In the genomic region with DNA sequence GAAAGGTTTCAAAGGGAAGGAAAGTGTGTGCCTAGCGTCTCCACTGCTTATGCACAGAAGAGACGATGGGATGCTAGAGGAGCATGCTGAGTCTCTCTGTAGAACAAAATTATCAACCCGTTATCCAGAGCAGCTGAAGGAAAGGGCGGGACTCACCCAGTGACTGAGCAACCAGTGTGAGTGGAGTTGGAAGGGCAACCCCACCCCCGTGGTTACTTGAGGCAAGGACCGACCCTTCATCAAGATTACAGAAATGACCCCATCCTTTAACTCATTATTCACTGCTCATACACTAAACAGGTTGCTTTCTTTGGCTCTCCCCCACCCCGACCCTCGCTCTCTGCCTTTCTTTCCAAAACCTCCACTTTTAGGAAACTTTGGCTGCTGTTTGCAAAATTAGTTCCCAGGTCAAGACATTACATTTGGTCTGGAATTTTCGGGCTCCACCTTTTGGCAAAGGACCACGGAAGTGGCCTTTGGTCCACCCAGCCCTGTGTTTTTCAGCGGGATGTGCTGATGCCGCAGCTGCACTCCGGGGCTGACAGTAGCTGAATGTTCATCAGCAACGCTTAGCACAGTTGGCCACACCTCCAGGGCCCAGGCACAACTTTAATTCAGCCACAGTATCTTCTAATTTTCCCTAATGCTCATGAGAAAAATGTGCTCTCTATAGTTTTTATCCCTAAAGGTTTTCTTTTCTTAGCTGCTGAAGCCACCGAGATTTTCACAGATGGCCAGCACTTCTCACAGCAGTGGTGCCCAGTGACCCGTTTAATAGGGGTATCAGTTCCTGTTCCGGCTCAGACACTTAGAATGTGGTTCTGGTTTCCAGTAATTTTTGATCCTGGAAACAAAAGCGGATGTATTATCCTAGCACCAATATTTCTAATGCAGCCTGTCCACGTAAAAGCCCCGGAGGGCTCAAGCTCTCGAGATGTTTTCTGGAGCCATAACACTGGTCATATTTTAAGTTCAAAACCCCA, we compare ENCODE assay signal across 15 cellular contexts.
DNase-seq lines count a peak whose midpoint lies in the region; ATAC-seq, FAIRE-seq and TF ChIP-seq lines count a peak whose summit lies in the region.
"Had no signal": no experiment of that assay in that cellular context is flagged by ENCODE, and none has a peak within 500 bp of the region (broad histone marks: within the 10 kb centered on the region; RNA-seq: fewer than 3 reads in every experiment).

No MANE protein-coding gene starts in this region.

- H3K18ac ChIP-seq in H9 (ENCODE audit: insufficient read length, low read depth, low read length), result no peak overlapping the region

- H4K20me1 ChIP-seq in H9 (ENCODE audit: control insufficient read depth, insufficient read depth, insufficient read length) (no peaks in the 10 kb centered on the region), Karpas-422 (ENCODE audit: insufficient read depth, low read depth, low read length) (0 out of 2 replicates have a peak, but pooled peaks cover 5% of the 10 kb centered on the region)

- no peaks in the 10 kb centered on the region for H3K9me2 ChIP-seq in Karpas-422 (replicated peaks; ENCODE audit: insufficient read depth, low read length)

- H3K27me3 Mint-ChIP-seq in H9 (ENCODE audit: low read depth), result peaks cover 7% of the 10 kb centered on the region
- peaks cover under 1% of the 10 kb centered on the region for H3K27me3 Mint-ChIP-seq in activated naive CD4-positive, alpha-beta T cell treated with anti-CD3 and anti-CD28 coated beads for 36 hours (ENCODE audit: low read depth)

- H3K4me1 ChIP-seq in gastroesophageal sphincter (peaks cover 0 to 24% (median 20%) of the 10 kb centered on the region in 3 donors), sigmoid colon (no peaks in the 10 kb centered on the region), H9 (ENCODE audit: insufficient read depth, low read length) (no peaks in the 10 kb centered on the region), Karpas-422 (ENCODE audit: low read length) (peaks cover 13% of the 10 kb centered on the region)

- no peak overlapping the region for H3K14ac ChIP-seq in H9 (ENCODE audit: insufficient read depth, low read length)

- no peak overlapping the region for H2BK5ac ChIP-seq in H9 (ENCODE audit: insufficient read length, low read length)

- H4K8ac ChIP-seq in H9 (replicated peaks; ENCODE audit: insufficient read length, low read depth, low read length), result no peak overlapping the region

- H2BK20ac ChIP-seq in H9 (ENCODE audit: low read depth, low read length, poor library complexity, severe bottlenecking), result no peak overlapping the region

- no peaks in the 10 kb centered on the region; a peak in 1 of 5 replicates for H3K9me3 Mint-ChIP-seq in H9
- no peaks in the 10 kb centered on the region for H3K9me3 Mint-ChIP-seq in activated naive CD4-positive, alpha-beta T cell treated with anti-CD3 and anti-CD28 coated beads for 36 hours

- WGBS in gastroesophageal sphincter (ENCODE audit: low coverage in 1 of 2), 2 donors, result 53 to 56% methylated on average over 14 to 18 of the region's 21 CpGs
- WGBS in sigmoid colon, 2 donors, result 55 to 74% methylated on average over 21 of the region's 21 CpGs
- WGBS in H9 (ENCODE audit: extremely low coverage, insufficient read length, low lambda C conversion rate), result no CpG with 5 or more reads among the region's 21 CpGs

- H3K4me3 Mint-ChIP-seq in H9, result no peak overlapping the region
- no peak overlapping the region for H3K4me3 Mint-ChIP-seq in activated naive CD4-positive, alpha-beta T cell treated with anti-CD3 and anti-CD28 coated beads for 36 hours

- no peak overlapping the region for H3K23ac ChIP-seq in H9 (ENCODE audit: insufficient read length, low read depth, low read length)

- no peak overlapping the region for H3K56ac ChIP-seq in H9 (ENCODE audit: insufficient read length, low read depth, low read length)

- H2AFZ ChIP-seq in H9 (ENCODE audit: low read length) (no peak overlapping the region), Karpas-422 (ENCODE audit: low read length) (no peak overlapping the region)

- H2BK120ac ChIP-seq in H9 (ENCODE audit: low read depth, low read length, poor library complexity, severe bottlenecking), result no peak overlapping the region

- H3K27me3 ChIP-seq in gastroesophageal sphincter (peaks cover 23% of the 10 kb centered on the region), sigmoid colon (no peaks in the 10 kb centered on the region), H9 (ENCODE audit: insufficient read depth, low read length) (no peaks in the 10 kb centered on the region), Karpas-422 (ENCODE audit: low read length) (no peaks in the 10 kb centered on the region)

- peak; percentile 52 for ATAC-seq in HG02943 (IDR thresholded peaks at IDR 0.05; ENCODE audit: low read depth, unreplicated experiment)
- peak; percentile 77 for ATAC-seq in gastroesophageal sphincter
- ATAC-seq in activated CD4-positive, CD25-positive, alpha-beta regulatory T cell treated with anti-CD3 and anti-CD28 coated beads, Interleukin-2, amount 50 U/mL, for 24 hours, result no peak

- no peak overlapping the region for H3K4ac ChIP-seq in H9 (ENCODE audit: low read depth, low read length)

- H3K36me3 Mint-ChIP-seq in H9 (ENCODE audit: insufficient read depth in 1 of 3, low read depth in 3 of 3), result no peaks in the 10 kb centered on the region
- no peaks in the 10 kb centered on the region for H3K36me3 Mint-ChIP-seq in activated naive CD4-positive, alpha-beta T cell treated with anti-CD3 and anti-CD28 coated beads for 36 hours (ENCODE audit: low read depth)

- H3K9ac ChIP-seq in H9 (ENCODE audit: extremely low read depth, insufficient read length, low read length), result no peak overlapping the region
- H3K9ac ChIP-seq in Karpas-422 (ENCODE audit: low read length), result no peak overlapping the region

- TF ChIP-seq POLR2A in gastroesophageal sphincter (IDR thresholded peaks at IDR 0.05), result no peak
- no peak for TF ChIP-seq POLR2A in sigmoid colon (IDR thresholded peaks at IDR 0.05)

- intact Hi-C loops in sigmoid colon (cut with DNase I), result no loop called here
- intact Hi-C loops in activated naive CD4-positive, alpha-beta T cell treated with anti-CD3 and anti-CD28 coated beads for 36 hours (cut with micrococcal nuclease), result no loop called here

- TF ChIP-seq CTCF in gastroesophageal sphincter (IDR thresholded peaks at IDR 0.05) (no peak), sigmoid colon (IDR thresholded peaks at IDR 0.05) (no peak), H9 (conservative IDR thresholded peaks at IDR 0.05) (no peak)

- H3K23me2 ChIP-seq in H9 (ENCODE audit: insufficient read length, low read depth, low read length, poor library complexity, severe bottlenecking), result no peaks in the 10 kb centered on the region

- H3K4me2 ChIP-seq in H9 (ENCODE audit: insufficient read depth, insufficient read length, low read length) (no peak overlapping the region), Karpas-422 (ENCODE audit: low read depth, low read length, poor library complexity, severe bottlenecking) (no peak overlapping the region)

- H3K27ac ChIP-seq in gastroesophageal sphincter (peak overlapping the region in 3 of 4 donors; percentile 48 to 55 (median 49)), sigmoid colon (peak overlapping the region in 3 of 4 donors; percentile 4 to 61 (median 20)), H9 (ENCODE audit: insufficient read length, low read depth, low read length) (no peak overlapping the region), Karpas-422 (ENCODE audit: low read length) (no peak overlapping the region)

- H3K27ac Mint-ChIP-seq in H9, result no peak overlapping the region
- no peak overlapping the region for H3K27ac Mint-ChIP-seq in activated naive CD4-positive, alpha-beta T cell treated with anti-CD3 and anti-CD28 coated beads for 36 hours

- H3K36me3 ChIP-seq in gastroesophageal sphincter (no peaks in the 10 kb centered on the region), sigmoid colon (no peaks in the 10 kb centered on the region), Karpas-422 (ENCODE audit: insufficient read depth, low read length) (no peaks in the 10 kb centered on the region)

- H3K79me2 ChIP-seq in H9 (ENCODE audit: insufficient read depth, low read length) (no peaks in the 10 kb centered on the region), Karpas-422 (ENCODE audit: low read length) (no peaks in the 10 kb centered on the region)

- H4K91ac ChIP-seq in H9 (ENCODE audit: insufficient read length, low read depth, low read length), result no peak overlapping the region

- no peak overlapping the region for H4K5ac ChIP-seq in H9 (ENCODE audit: insufficient read length, low read depth, low read length)

- H2BK15ac ChIP-seq in H9 (ENCODE audit: low read depth, low read length), result no peak overlapping the region

- H3K9me3 ChIP-seq in gastroesophageal sphincter (no peaks in the 10 kb centered on the region), sigmoid colon (no peaks in the 10 kb centered on the region), H9 (ENCODE audit: control insufficient read depth, low read depth, low read length) (no peaks in the 10 kb centered on the region), Karpas-422 (ENCODE audit: low read length) (no peaks in the 10 kb centered on the region)

- peaks cover 0 to 4% of the 10 kb centered on the region in 2 experiments; a peak in 1 of 4 replicates for H3K4me1 Mint-ChIP-seq in H9
- H3K4me1 Mint-ChIP-seq in activated naive CD4-positive, alpha-beta T cell treated with anti-CD3 and anti-CD28 coated beads for 36 hours (ENCODE audit: low read depth), result no peaks in the 10 kb centered on the region

- TF ChIP-seq EP300 in gastroesophageal sphincter (IDR thresholded peaks at IDR 0.05), result no peak
- TF ChIP-seq EP300 in sigmoid colon (IDR thresholded peaks at IDR 0.05), result no peak

- H3K4me3 ChIP-seq in gastroesophageal sphincter (no peak overlapping the region), sigmoid colon (no peak overlapping the region), Karpas-422 (ENCODE audit: low read length) (no peak overlapping the region)
- H3K4me3 ChIP-seq: dorsolateral prefrontal cortex had no signal

- CTCF ChIA-PET in activated naive CD4-positive, alpha-beta T cell treated with anti-CD3 and anti-CD28 coated beads for 36 hours (lab: Charles Lee), result interaction anchor here (0.5 kb wide), 1 partner anchor 8 kb away, joined by 4 read pairs; no protein-coding TSS in a partner anchor

- H2BK12ac ChIP-seq in H9 (ENCODE audit: insufficient read length, low read depth, low read length), result no peak overlapping the region

- FAIRE-seq in GM18507 (lab: Jason Lieb, UNC), result no peak
- FAIRE-seq: frontal cortex had no signal

- DNase-seq in GM18507 (ENCODE audit: extremely low spot score, insufficient read length, low read depth) (peak; percentile 11), sigmoid colon (no peak), H9 (no peak), Karpas-422 (no peak)
- no peak for DNase-seq in activated naive CD4-positive, alpha-beta T cell treated with anti-CD3 and anti-CD28 coated beads for 36 hours
- DNase-seq: DMS79 treated with DMSO at 0.1 percent for 48 hours; NCI-H1105; NCI-H510A; occipital lobe; stimulated activated naive CD4-positive, alpha-beta T cell had no signal

- H2AK5ac ChIP-seq in H9 (ENCODE audit: insufficient read length, low read length), result no peak overlapping the region

- H3K79me1 ChIP-seq in H9 (ENCODE audit: insufficient read depth, low read depth, low read length, poor library complexity, severe bottlenecking), result no peaks in the 10 kb centered on the region

- no peak overlapping the region for H3T11ph ChIP-seq in H9 (ENCODE audit: low read length)

Comparison
In these comparisons a context has a peak if more than half of its experiments do, and no peak if none do; other contexts are left out.
1. ATAC-seq: peak in HG02943 (single experiment) and gastroesophageal sphincter (single experiment); none in activated CD4-positive, CD25-positive, alpha-beta regulatory T cell treated with anti-CD3 and anti-CD28 coated beads, Interleukin-2, amount 50 U/mL, for 24 hours (0 of 2).
2. H3K27ac ChIP-seq: peak in gastroesophageal sphincter (3 of 4) and sigmoid colon (3 of 4); none in H9 (single experiment) and Karpas-422 (single experiment).